In the genomic region with DNA sequence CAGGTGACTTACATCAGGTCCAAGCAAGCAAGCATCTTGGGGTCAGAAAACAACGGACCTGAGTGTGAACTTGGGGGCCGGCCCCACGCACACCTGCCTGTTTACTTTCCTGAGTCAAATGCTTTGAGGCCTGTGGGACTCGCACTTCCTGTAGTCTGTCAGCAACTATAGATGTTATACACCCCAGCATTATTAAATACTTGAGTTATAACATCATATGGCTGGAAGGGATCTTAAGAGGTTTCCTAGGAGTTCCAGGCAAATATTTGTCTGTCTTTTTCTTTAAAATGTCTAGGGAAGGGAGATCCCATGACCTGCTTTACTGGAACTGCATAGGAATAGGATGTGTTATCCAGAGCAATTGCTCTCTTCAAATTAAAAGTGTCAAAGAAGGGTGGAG, we compare ENCODE assay signal across 19 cellular contexts.
DNase-seq lines count a peak whose midpoint lies in the region; ATAC-seq and TF ChIP-seq lines count a peak whose summit lies in the region.
"Had no signal": no experiment of that assay in that cellular context is flagged by ENCODE, and none has a peak within 500 bp of the region (broad histone marks: within the 10 kb centered on the region; RNA-seq: fewer than 3 reads in every experiment).

No MANE protein-coding gene starts in this region.

- no peak overlapping the region for H2BK120ac ChIP-seq in trophoblast cell (ENCODE audit: insufficient read depth, low read length, poor library complexity)

- H3K27ac ChIP-seq in OCI-LY7 (ENCODE audit: low read depth, low read length, poor library complexity, severe bottlenecking) (no peak overlapping the region), epithelial cell of prostate (no peak overlapping the region), trophoblast cell (ENCODE audit: low read depth, low read length) (no peak overlapping the region), hepatocyte (no peak overlapping the region)
- H3K27ac ChIP-seq: psoas muscle, suprapubic skin had no signal

- peak overlapping the region; percentile 32; the same call in 1 of the 2 replicates for H2AFZ ChIP-seq in OCI-LY7 (ENCODE audit: low read length)
- no peak overlapping the region for H2AFZ ChIP-seq in trophoblast cell (ENCODE audit: insufficient read depth, low read length, poor library complexity)
- no peak overlapping the region for H2AFZ ChIP-seq in hepatocyte

- H3K4ac ChIP-seq in trophoblast cell (ENCODE audit: low read depth, low read length), result no peak overlapping the region

- H2BK5ac ChIP-seq in trophoblast cell (ENCODE audit: low read depth, low read length, poor library complexity), result no peak overlapping the region

- no CpG with 5 or more reads among the region's 4 CpGs for WGBS in trophoblast cell (ENCODE audit: extremely low coverage, insufficient coverage, insufficient read length)
- WGBS in hepatocyte (ENCODE audit: low lambda C conversion rate, missing lambda C conversion rate), result 81% methylated on average over 4 of the region's 4 CpGs

- no peaks in the 10 kb centered on the region for H3K27me3 ChIP-seq in trophoblast cell (ENCODE audit: insufficient read depth, low read length)
- no peaks in the 10 kb centered on the region for H3K27me3 ChIP-seq in hepatocyte
- H3K27me3 ChIP-seq: suprapubic skin had no signal

- DNase-seq in HPDE6-E6E7 (ENCODE audit: extremely low spot score), result peak; percentile 3
- peak; percentile 24 for DNase-seq in OCI-LY7 (ENCODE audit: low spot score)
- DNase-seq in epithelial cell of prostate (ENCODE audit: low read depth, low spot score), result peak; percentile 12
- DNase-seq in trophoblast cell, result peak; percentile 22 to 74
- DNase-seq in KG1 (lab: John Stamatoyannopoulos, UW), result no peak
- no peak for DNase-seq in hepatocyte (ENCODE audit: low spot score)
- DNase-seq: activated CD4-positive, alpha-beta memory T cell treated with anti-CD3 and anti-CD28 coated beads for 36 hours; activated gamma-delta T cell; activated T-cell treated with anti-CD3 and anti-CD28 coated beads for 4 hours; CD4-positive, alpha-beta memory T cell; DMS79; HFFc6; immature natural killer cell; NCI-H2107; NCI-H524 treated with DMSO at 0.1 percent for 48 hours; psoas muscle; T1000 had no signal

- intact Hi-C loops in OCI-LY7 (cut with micrococcal nuclease; ENCODE audit: unreplicated experiment), result no loop called here

- H3K4me2 ChIP-seq in OCI-LY7 (ENCODE audit: low read length), result no peak overlapping the region
- no peak overlapping the region for H3K4me2 ChIP-seq in trophoblast cell (ENCODE audit: low read length)
- no peak overlapping the region for H3K4me2 ChIP-seq in hepatocyte

- H3K79me2 ChIP-seq in OCI-LY7 (ENCODE audit: insufficient read depth, low read depth, low read length) (no peaks in the 10 kb centered on the region), trophoblast cell (ENCODE audit: control insufficient read depth, insufficient read depth, low read length, poor library complexity) (peaks cover 2% of the 10 kb centered on the region), hepatocyte (no peaks in the 10 kb centered on the region)

- H3K9me3 ChIP-seq in OCI-LY7 (ENCODE audit: low read length) (no peaks in the 10 kb centered on the region), trophoblast cell (ENCODE audit: insufficient read depth, low read depth, low read length) (no peaks in the 10 kb centered on the region), hepatocyte (ENCODE audit: low read depth) (no peaks in the 10 kb centered on the region)
- H3K9me3 ChIP-seq: psoas muscle, suprapubic skin had no signal

- no peaks in the 10 kb centered on the region for H3K79me1 ChIP-seq in trophoblast cell (ENCODE audit: low read length)

- H3K14ac ChIP-seq in trophoblast cell (ENCODE audit: low read length), result no peak overlapping the region

- peaks cover 15% of the 10 kb centered on the region for H3K4me1 ChIP-seq in OCI-LY7 (ENCODE audit: insufficient read depth, low read length, poor library complexity, severe bottlenecking)
- peaks cover 3 to 4% of the 10 kb centered on the region in 2 experiments for H3K4me1 ChIP-seq in trophoblast cell (ENCODE audit: control insufficient read depth in 1 of 2, insufficient read depth in 2 of 2, low read length in 2 of 2)
- peaks cover 3% of the 10 kb centered on the region for H3K4me1 ChIP-seq in hepatocyte (ENCODE audit: insufficient read depth)
- H3K4me1 ChIP-seq: psoas muscle, suprapubic skin had no signal

- H3K36me3 ChIP-seq in OCI-LY7 (ENCODE audit: insufficient read depth, low read length), result no peaks in the 10 kb centered on the region
- no peaks in the 10 kb centered on the region for H3K36me3 ChIP-seq in trophoblast cell (ENCODE audit: control insufficient read depth in 1 of 2, insufficient read depth in 2 of 2, low read length in 2 of 2)
- no peaks in the 10 kb centered on the region for H3K36me3 ChIP-seq in hepatocyte (replicated peaks; ENCODE audit: insufficient read depth, low read depth)
- H3K36me3 ChIP-seq: suprapubic skin had no signal

- no peak overlapping the region for H3K4me3 ChIP-seq in OCI-LY7 (ENCODE audit: low read depth, low read length, poor library complexity, severe bottlenecking)
- no peak overlapping the region for H3K4me3 ChIP-seq in trophoblast cell (ENCODE audit: low read depth, low read length)
- no peak overlapping the region for H3K4me3 ChIP-seq in hepatocyte
- H3K4me3 ChIP-seq: psoas muscle, suprapubic skin had no signal

- no peak overlapping the region for H4K8ac ChIP-seq in trophoblast cell (ENCODE audit: low read depth, low read length)

- no peak overlapping the region for H3K9ac ChIP-seq in trophoblast cell (ENCODE audit: low read length)

- no peaks in the 10 kb centered on the region for H4K20me1 ChIP-seq in OCI-LY7 (ENCODE audit: insufficient read depth, low read length)
- H4K20me1 ChIP-seq in hepatocyte (ENCODE audit: insufficient read depth, poor library complexity, severe bottlenecking), result no peaks in the 10 kb centered on the region

- TF ChIP-seq CTCF in OCI-LY7 (conservative IDR thresholded peaks at IDR 0.05; ENCODE audit: low read length) (no peak), hepatocyte (IDR thresholded peaks at IDR 0.05; ENCODE audit: poor library complexity) (no peak)

- H4K91ac ChIP-seq in trophoblast cell (ENCODE audit: low read depth, low read length), result no peak overlapping the region

- H2BK12ac ChIP-seq in trophoblast cell (ENCODE audit: low read length), result no peak overlapping the region

- no peak overlapping the region for H3K23ac ChIP-seq in trophoblast cell (ENCODE audit: low read length)

- CTCF ChIA-PET in OCI-LY7 (lab: Charles Lee; ENCODE audit: unreplicated experiment), result no interaction called here

- no peak overlapping the region for H4K12ac ChIP-seq in trophoblast cell (ENCODE audit: low read depth, low read length)

- POLR2A ChIA-PET in OCI-LY7 (lab: Charles Lee), result no interaction called here

- no peaks in the 10 kb centered on the region for H3K9me2 ChIP-seq in OCI-LY7 (ENCODE audit: insufficient read depth, low read length)
- no peaks in the 10 kb centered on the region for H3K9me2 ChIP-seq in hepatocyte (replicated peaks; ENCODE audit: insufficient read depth)

- H2AK5ac ChIP-seq in trophoblast cell (ENCODE audit: low read length), result no peak overlapping the region

- BruUV-seq in OCI-LY7 (replicated peaks; lab: Mats Ljungman, UMichigan), result no TSS peak

- H3K18ac ChIP-seq in trophoblast cell (ENCODE audit: low read length), result no peak overlapping the region

- no peak for ATAC-seq in GM21526 (IDR thresholded peaks at IDR 0.05; ENCODE audit: low FRiP score, unreplicated experiment)
- ATAC-seq: psoas muscle had no signal

Comparison
In these comparisons a context has a peak if more than half of its experiments do, and no peak if none do; other contexts are left out.
1. DNase-seq: peak in HPDE6-E6E7 (single experiment), OCI-LY7 (single experiment), epithelial cell of prostate (single experiment) and trophoblast cell (2 of 2); none in KG1 (single experiment) and hepatocyte (single experiment).